7 cellular contexts compared by ENCODE assay signal in the genomic region with DNA sequence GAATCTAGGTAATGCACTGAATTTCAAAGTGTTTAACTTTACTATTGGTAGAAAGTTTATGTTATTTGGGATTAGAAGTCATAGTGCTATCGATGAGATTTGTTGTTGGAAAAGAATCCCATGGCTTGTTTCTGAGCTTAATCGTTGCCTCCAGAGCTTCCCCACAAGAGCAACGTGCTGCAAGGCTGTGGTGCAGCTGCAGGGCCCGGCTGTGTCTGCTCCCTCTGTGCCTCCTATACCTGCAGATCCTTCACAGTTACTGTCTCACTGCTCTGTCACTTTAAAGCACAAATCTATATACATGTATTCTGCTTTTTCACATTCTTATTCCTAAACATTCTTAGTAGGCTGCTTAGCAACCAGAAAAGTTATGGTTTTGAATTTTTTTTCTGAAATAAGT.
"Had no signal": no experiment of that assay in that cellular context is flagged by ENCODE, and none has a peak within 500 bp of the region (broad histone marks: within the 10 kb centered on the region; RNA-seq: fewer than 3 reads in every experiment).

No MANE protein-coding gene starts in this region.

- FAIRE-seq: H54, HTR-8/SVneo, K562 had no signal

- DNase-seq: GOT3, H9, HCEC 1CT, IMR-90 had no signal

- H3K27ac Mint-ChIP-seq: H9 had no signal

- ATAC-seq: K562 had no signal

- H3K4me3 ChIP-seq: K562 had no signal

- H3K4me3 Mint-ChIP-seq: H9 had no signal
